In genomic region chr12:26777236-26777635, GRCh38 we compare ENCODE assay signal across 34 cellular contexts.
"Had no signal": no experiment of that assay in that cellular context is flagged by ENCODE, and none has a peak within 500 bp of the region (broad histone marks: within the 10 kb centered on the region; RNA-seq: fewer than 3 reads in every experiment).

No MANE protein-coding gene starts in this region.

- H3K27ac ChIP-seq: KMS-11 had no signal

- H3K4me3 ChIP-seq: MG63 had no signal

- H3K4me2 ChIP-seq: KMS-11 had no signal

- DNase-seq: Kasumi-1, MG63, MM.1S, MV-4-11, NCI-H1048, NCI-H1092, NCI-H1092 treated with DMSO at 0.1 percent for 48 hours, NCI-H1105, NCI-H1105 treated with DMSO at 0.1 percent for 48 hours, NCI-H1417, NCI-H1417 treated with DMSO at 0.1 percent for 48 hours, NCI-H1436, NCI-H1436 treated with DMSO at 0.1 percent for 48 hours, NCI-H146, NCI-H1694, NCI-H1694 treated with DMSO at 0.1 percent for 48 hours, NCI-H187, NCI-H187 treated with DMSO at 0.1 percent for 48 hours, NCI-H1930, NCI-H2029, NCI-H2029 treated with DMSO at 0.1 percent for 48 hours, NCI-H2081, NCI-H2081 treated with DMSO at 0.1 percent for 48 hours, NCI-H2107, NCI-H2171, NCI-H2171 treated with DMSO at 0.1 percent for 48 hours, NCI-H2227 treated with DMSO at 0.1 percent for 48 hours, NCI-H226, NCI-H345, NCI-H446, NCI-H446 treated with DMSO at 0.1 percent for 48 hours, NCI-H510A, NCI-H510A treated with DMSO at 0.1 percent for 48 hours had no signal

- H3K9ac ChIP-seq: KMS-11 had no signal

- H3K36me3 ChIP-seq: MG63 had no signal

- H3K27me3 ChIP-seq: MG63 had no signal
